ENCODE assay signal across 24 cellular contexts in the genomic region with DNA sequence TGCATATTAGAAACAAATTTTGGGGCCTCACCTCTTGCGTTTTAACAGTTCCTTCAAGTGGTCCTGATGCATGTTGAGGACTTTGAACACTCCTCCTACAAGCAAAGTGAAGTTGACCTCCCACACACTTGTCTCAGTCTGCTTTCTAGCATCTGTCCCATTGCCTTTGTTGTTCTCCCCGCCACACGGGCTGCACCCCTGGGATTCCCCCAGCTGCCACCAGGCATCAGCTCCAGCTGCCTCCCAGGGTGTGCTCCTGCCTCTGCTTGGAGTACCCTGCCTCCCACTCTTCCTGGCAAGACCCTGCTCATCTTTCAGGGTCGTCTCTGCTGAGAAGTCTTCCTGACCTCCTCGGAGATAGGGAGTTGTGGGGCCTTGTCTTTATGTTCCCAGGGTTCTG. TPM values are rescaled to one million over a fixed set of nuclear protein-coding genes. Genes with fewer than 3 reads are reported as not detected.
DNase-seq lines count a peak whose midpoint lies in the region; ATAC-seq and TF ChIP-seq lines count a peak whose summit lies in the region.
"Had no signal": no experiment of that assay in that cellular context is flagged by ENCODE, and none has a peak within 500 bp of the region (broad histone marks: within the 10 kb centered on the region; RNA-seq: fewer than 3 reads in every experiment).

No MANE protein-coding gene starts in this region.

- peak; percentile 52 for ATAC-seq in activated CD8-positive, alpha-beta T cell treated with anti-CD3 and anti-CD28 coated beads for 36 hours
- ATAC-seq in activated CD8-positive, alpha-beta T cell treated with anti-CD3 and anti-CD28 coated beads, Interleukin-2, amount 10 ng/mL, durations not matched to agents 7 days and 5 days: no peak
- no peak for ATAC-seq in HG02885 (IDR thresholded peaks at IDR 0.05; ENCODE audit: poor library complexity, unreplicated experiment)
- ATAC-seq: natural killer cell had no signal

- H3K36me3 Mint-ChIP-seq in activated CD8-positive, alpha-beta T cell treated with anti-CD3 and anti-CD28 coated beads for 36 hours (ENCODE audit: low read depth): no peaks in the 10 kb centered on the region
- no peaks in the 10 kb centered on the region for H3K36me3 Mint-ChIP-seq in activated CD8-positive, alpha-beta T cell treated with anti-CD3 and anti-CD28 coated beads, Interleukin-2, amount 10 ng/mL, durations not matched to agents 7 days and 5 days (ENCODE audit: low read depth)
- H3K36me3 Mint-ChIP-seq in nephron progenitor cell (ENCODE audit: low read depth): peaks cover 10% of the 10 kb centered on the region
- H3K36me3 Mint-ChIP-seq: CD4-positive, CD25-positive, alpha-beta regulatory T cell; natural killer cell had no signal

- no peaks in the 10 kb centered on the region for H3K9me3 Mint-ChIP-seq in activated CD8-positive, alpha-beta T cell treated with anti-CD3 and anti-CD28 coated beads for 36 hours
- H3K9me3 Mint-ChIP-seq in activated CD8-positive, alpha-beta T cell treated with anti-CD3 and anti-CD28 coated beads, Interleukin-2, amount 10 ng/mL, durations not matched to agents 7 days and 5 days (ENCODE audit: insufficient read depth): no peaks in the 10 kb centered on the region
- no peaks in the 10 kb centered on the region for H3K9me3 Mint-ChIP-seq in nephron progenitor cell
- H3K9me3 Mint-ChIP-seq: activated CD4-positive, alpha-beta memory T cell treated with anti-CD3 and anti-CD28 coated beads, Interleukin-2, amount 10 ng/mL, durations not matched to agents 7 days and 5 days; HFFc6; natural killer cell had no signal

- DNase-seq in activated CD8-positive, alpha-beta T cell treated with anti-CD3 and anti-CD28 coated beads for 36 hours: peak; percentile 9
- no peak for DNase-seq in activated CD8-positive, alpha-beta T cell treated with anti-CD3 and anti-CD28 coated beads, Interleukin-2, amount 10 ng/mL, durations not matched to agents 7 days and 5 days
- peak; percentile 24 for DNase-seq in DMS 273 treated with DMSO at 0.1 percent for 48 hours (lab: John Stamatoyannopoulos, UW)
- no peak for DNase-seq in nephron progenitor cell
- no peak for DNase-seq in GF-D8 (lab: John Stamatoyannopoulos, UW)
- DNase-seq in NCI-H510A (lab: John Stamatoyannopoulos, UW): no peak
- DNase-seq: activated CD4-positive, alpha-beta memory T cell treated with anti-CD3 and anti-CD28 coated beads, Interleukin-2, amount 10 ng/mL, durations not matched to agents 7 days and 5 days; aorta; CD4-positive, CD25-positive, alpha-beta regulatory T cell; central memory CD4-positive, alpha-beta T cell; DMS79 treated with DMSO at 0.1 percent for 48 hours; dorsolateral prefrontal cortex; HFFc6; hippocampal formation; islet precursor cell; natural killer cell; NCI-H1436; NCI-H226; posterior cingulate gyrus; stimulated activated CD4-positive, alpha-beta T cell treated with anti-CD3 and anti-CD28 coated beads, Interleukin-4, amount 100 ng/mL, for 4 hours; uterus had no signal

- no peak for TF ChIP-seq CTCF in activated CD8-positive, alpha-beta T cell treated with anti-CD3 and anti-CD28 coated beads for 36 hours (IDR thresholded peaks at IDR 0.05)
- TF ChIP-seq CTCF in VCaP (conservative IDR thresholded peaks at IDR 0.05) (no peak), nephron progenitor cell (IDR thresholded peaks at IDR 0.05) (no peak)

- POLR2A ChIA-PET in activated CD8-positive, alpha-beta T cell treated with anti-CD3 and anti-CD28 coated beads for 36 hours (lab: Charles Lee): no interaction called here
- POLR2A ChIA-PET in activated CD8-positive, alpha-beta T cell treated with anti-CD3 and anti-CD28 coated beads, Interleukin-2, amount 10 ng/mL, durations not matched to agents 7 days and 5 days (lab: Charles Lee): no interaction called here

- H3K4me3 Mint-ChIP-seq in activated CD8-positive, alpha-beta T cell treated with anti-CD3 and anti-CD28 coated beads for 36 hours: no peak overlapping the region
- H3K4me3 Mint-ChIP-seq in activated CD8-positive, alpha-beta T cell treated with anti-CD3 and anti-CD28 coated beads, Interleukin-2, amount 10 ng/mL, durations not matched to agents 7 days and 5 days: no peak overlapping the region
- peak overlapping the region; percentile 16 for H3K4me3 Mint-ChIP-seq in nephron progenitor cell
- H3K4me3 Mint-ChIP-seq: activated CD4-positive, alpha-beta memory T cell treated with anti-CD3 and anti-CD28 coated beads, Interleukin-2, amount 10 ng/mL, durations not matched to agents 7 days and 5 days; HFFc6; natural killer cell had no signal

- H3K27ac Mint-ChIP-seq in activated CD8-positive, alpha-beta T cell treated with anti-CD3 and anti-CD28 coated beads for 36 hours: peak overlapping the region; percentile 64
- no peak overlapping the region for H3K27ac Mint-ChIP-seq in activated CD8-positive, alpha-beta T cell treated with anti-CD3 and anti-CD28 coated beads, Interleukin-2, amount 10 ng/mL, durations not matched to agents 7 days and 5 days
- peak overlapping the region; percentile 55 for H3K27ac Mint-ChIP-seq in nephron progenitor cell
- H3K27ac Mint-ChIP-seq: activated CD4-positive, alpha-beta memory T cell treated with anti-CD3 and anti-CD28 coated beads, Interleukin-2, amount 10 ng/mL, durations not matched to agents 7 days and 5 days; HFFc6; natural killer cell had no signal

- H3K27me3 Mint-ChIP-seq in activated CD8-positive, alpha-beta T cell treated with anti-CD3 and anti-CD28 coated beads for 36 hours: no peaks in the 10 kb centered on the region
- H3K27me3 Mint-ChIP-seq in activated CD8-positive, alpha-beta T cell treated with anti-CD3 and anti-CD28 coated beads, Interleukin-2, amount 10 ng/mL, durations not matched to agents 7 days and 5 days (ENCODE audit: low read depth): no peaks in the 10 kb centered on the region
- peaks cover 3% of the 10 kb centered on the region for H3K27me3 Mint-ChIP-seq in nephron progenitor cell (ENCODE audit: low read depth, poor library complexity)
- H3K27me3 Mint-ChIP-seq: CD4-positive, CD25-positive, alpha-beta regulatory T cell had no signal

- intact Hi-C loops in activated CD8-positive, alpha-beta T cell treated with anti-CD3 and anti-CD28 coated beads for 36 hours (cut with micrococcal nuclease): no loop called here

- H3K4me1 Mint-ChIP-seq in activated CD8-positive, alpha-beta T cell treated with anti-CD3 and anti-CD28 coated beads for 36 hours (ENCODE audit: low read depth): peaks cover 52% of the 10 kb centered on the region
- H3K4me1 Mint-ChIP-seq in activated CD8-positive, alpha-beta T cell treated with anti-CD3 and anti-CD28 coated beads, Interleukin-2, amount 10 ng/mL, durations not matched to agents 7 days and 5 days (ENCODE audit: low read depth): peaks cover 7% of the 10 kb centered on the region
- peaks cover 56% of the 10 kb centered on the region for H3K4me1 Mint-ChIP-seq in nephron progenitor cell

- 0 out of 2 replicates have a peak overlapping the region, but pooled peaks have one; percentile 18 for H3K27ac ChIP-seq in VCaP
- H3K27ac ChIP-seq: dorsolateral prefrontal cortex, HL-60, uterus had no signal

- CTCF ChIA-PET in activated CD8-positive, alpha-beta T cell treated with anti-CD3 and anti-CD28 coated beads for 36 hours (lab: Charles Lee): interaction anchor here (2.3 kb wide), 1 partner anchor 78 kb away, joined by 4 read pairs; no protein-coding TSS in a partner anchor
- CTCF ChIA-PET in activated CD8-positive, alpha-beta T cell treated with anti-CD3 and anti-CD28 coated beads, Interleukin-2, amount 10 ng/mL, durations not matched to agents 7 days and 5 days (lab: Charles Lee): no interaction called here

RNA-seq across cellular contexts. Expression of gene IGF1R, which starts 52.2 kb away (rescaled TPM):
- total RNA-seq in activated CD8-positive, alpha-beta T cell treated with anti-CD3 and anti-CD28 coated beads for 36 hours: 10 to 100 TPM; 22.8 to 24.7 TPM
- 10 to 100 TPM in 1 of 2 experiments, 1 to 10 TPM in 1; 9.1 to 10.6 TPM for total RNA-seq in activated CD8-positive, alpha-beta T cell treated with anti-CD3 and anti-CD28 coated beads, Interleukin-2, amount 10 ng/mL, durations not matched to agents 7 days and 5 days

Comparison
In these comparisons a context has a peak if more than half of its experiments do, and no peak if none do; other contexts are left out.
1. DNase-seq: peak in activated CD8-positive, alpha-beta T cell treated with anti-CD3 and anti-CD28 coated beads for 36 hours (single experiment) and DMS 273 treated with DMSO at 0.1 percent for 48 hours (single experiment); none in activated CD8-positive, alpha-beta T cell treated with anti-CD3 and anti-CD28 coated beads, Interleukin-2, amount 10 ng/mL, durations not matched to agents 7 days and 5 days (single experiment), nephron progenitor cell (single experiment), GF-D8 (single experiment) and NCI-H510A (single experiment).